ENCODE assay signal across 33 cellular contexts in the genomic region with DNA sequence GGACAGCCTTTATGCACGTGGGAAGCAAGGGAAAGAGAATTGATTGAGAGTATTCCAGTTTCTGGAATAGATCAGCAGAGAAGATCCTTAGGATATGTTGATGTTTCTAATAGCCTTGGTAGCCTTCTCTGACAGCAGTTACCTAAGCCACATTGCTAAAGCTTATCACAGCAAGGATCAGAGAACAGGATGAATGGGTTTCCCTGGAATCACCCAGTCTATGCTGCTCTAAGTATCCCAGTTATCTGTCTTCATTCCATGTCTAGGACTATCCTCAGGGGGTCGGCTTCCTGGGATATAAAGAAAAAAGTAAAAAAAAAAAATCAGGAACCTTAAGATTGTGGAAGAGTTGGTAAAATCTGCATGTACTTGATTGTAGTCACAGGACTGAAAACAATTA.
"Had no signal": no experiment of that assay in that cellular context is flagged by ENCODE, and none has a peak within 500 bp of the region (broad histone marks: within the 10 kb centered on the region; RNA-seq: fewer than 3 reads in every experiment).

No MANE protein-coding gene starts in this region.

- H3K36me3 ChIP-seq: gastroesophageal sphincter, neural progenitor cell, sigmoid colon, stomach, thyroid gland, upper lobe of right lung had no signal

- H3K27ac Mint-ChIP-seq: activated naive CD4-positive, alpha-beta T cell treated with anti-CD3 and anti-CD28 coated beads, Interleukin-2, amount 50 U/mL, for 72 hours; activated T-cell treated with anti-CD3 and anti-CD28 coated beads, Interleukin-2, amount 50 U/mL, for 24 hours; activated T-helper 2 cell treated with anti-CD3 and anti-CD28 coated beads, Interferon-gamma antibody, Interleukin-2, Interleukin-4, amounts not matched to agents 10 μg/mL and 5 μg/mL and 100 μg/mL, durations not matched to agents 14 hours and 24 hours and 36 hours; neural progenitor cell; stimulated activated naive B cell treated with anti-CD40 and anti-IgM and Interleukin-4, amounts not matched to agents 10 μg/mL and 1 μg/mL and 100 μg/mL, for 72 hours had no signal

- H3K4me1 ChIP-seq: body of pancreas, gastroesophageal sphincter, neural progenitor cell, parathyroid adenoma, psoas muscle, sigmoid colon, stomach, thyroid gland, upper lobe of right lung had no signal

- H3K27ac ChIP-seq: body of pancreas, coronary artery, dorsolateral prefrontal cortex, gastroesophageal sphincter, hepatocyte, neural progenitor cell, parathyroid adenoma, psoas muscle, sigmoid colon, stomach, thyroid gland, upper lobe of right lung, VCaP had no signal

- H3K9me3 Mint-ChIP-seq: activated naive CD4-positive, alpha-beta T cell treated with anti-CD3 and anti-CD28 coated beads, Interleukin-2, amount 50 U/mL, for 72 hours; activated T-cell treated with anti-CD3 and anti-CD28 coated beads, Interleukin-2, amount 50 U/mL, for 24 hours; activated T-helper 2 cell treated with anti-CD3 and anti-CD28 coated beads, Interferon-gamma antibody, Interleukin-2, Interleukin-4, amounts not matched to agents 10 μg/mL and 5 μg/mL and 100 μg/mL, durations not matched to agents 14 hours and 24 hours and 36 hours; neural progenitor cell; stimulated activated naive B cell treated with anti-CD40 and anti-IgM and Interleukin-4, amounts not matched to agents 10 μg/mL and 1 μg/mL and 100 μg/mL, for 72 hours had no signal

- DNase-seq: activated CD4-positive, alpha-beta T cell treated with anti-CD3 and anti-CD28 coated beads for 4 hours; activated CD4-positive, alpha-beta T cell treated with anti-CD3 and anti-CD28 coated beads, Interleukin-2, amount 50 U/mL, for 4 hours; activated CD8-positive, alpha-beta memory T cell treated with anti-CD3 and anti-CD28 coated beads, Interleukin-2, amount 50 U/mL, for 4 hours; activated naive CD4-positive, alpha-beta T cell; activated T-cell treated with anti-CD3 and anti-CD28 coated beads, Interleukin-2, amount 50 U/mL, for 24 hours; anterior cingulate cortex; body of pancreas; cerebellar nuclear complex; dorsolateral prefrontal cortex; effector memory CD4-positive, alpha-beta T cell; erythroblast; midbrain; naive thymus-derived CD4-positive, alpha-beta T cell; occipital lobe; psoas muscle; sigmoid colon; stimulated activated CD4-positive, alpha-beta T cell treated with anti-CD3 and anti-CD28 coated beads, Interleukin-15, amount 100 ng/mL, for 24 hours; stimulated activated CD4-positive, alpha-beta T cell treated with anti-CD3 and anti-CD28 coated beads, Interleukin-2, amount 100 ng/mL, for 24 hours; stimulated activated naive B cell treated with anti-CD40 and anti-IgM and Interleukin-4, amounts not matched to agents 10 μg/mL and 1 μg/mL and 100 μg/mL, for 72 hours; stomach; T-helper 1 cell; T-helper 9 cell; thyroid gland; upper lobe of right lung had no signal

- H3K4me3 ChIP-seq: body of pancreas, coronary artery, dorsolateral prefrontal cortex, gastroesophageal sphincter, hepatocyte, neural progenitor cell, psoas muscle, sigmoid colon, stomach, thyroid gland, upper lobe of right lung had no signal

- H3K27me3 Mint-ChIP-seq: stimulated activated naive B cell treated with anti-CD40 and anti-IgM and Interleukin-4, amounts not matched to agents 10 μg/mL and 1 μg/mL and 100 μg/mL, for 72 hours had no signal

- H3K9me3 ChIP-seq: body of pancreas, gastroesophageal sphincter, psoas muscle, sigmoid colon, stomach, thyroid gland, upper lobe of right lung had no signal

- FAIRE-seq: TTC549 had no signal

- H3K4me3 Mint-ChIP-seq: activated T-cell treated with anti-CD3 and anti-CD28 coated beads, Interleukin-2, amount 50 U/mL, for 24 hours; neural progenitor cell; stimulated activated naive B cell treated with anti-CD40 and anti-IgM and Interleukin-4, amounts not matched to agents 10 μg/mL and 1 μg/mL and 100 μg/mL, for 72 hours had no signal

- H3K27me3 ChIP-seq: body of pancreas, gastroesophageal sphincter, hepatocyte, neural progenitor cell, sigmoid colon, stomach, thyroid gland, upper lobe of right lung had no signal

- ATAC-seq: activated naive CD4-positive, alpha-beta T cell treated with anti-CD3 and anti-CD28 coated beads, Interleukin-2, amount 50 U/mL, for 72 hours; body of pancreas; gastroesophageal sphincter; naive thymus-derived CD4-positive, alpha-beta T cell; psoas muscle; stimulated activated naive B cell treated with anti-CD40 and anti-IgM and Interleukin-4, amounts not matched to agents 10 μg/mL and 1 μg/mL and 100 μg/mL, for 72 hours; upper lobe of right lung had no signal

- H3K36me3 Mint-ChIP-seq: neural progenitor cell; stimulated activated naive B cell treated with anti-CD40 and anti-IgM and Interleukin-4, amounts not matched to agents 10 μg/mL and 1 μg/mL and 100 μg/mL, for 72 hours had no signal

- H3K4me1 Mint-ChIP-seq: stimulated activated naive B cell treated with anti-CD40 and anti-IgM and Interleukin-4, amounts not matched to agents 10 μg/mL and 1 μg/mL and 100 μg/mL, for 72 hours had no signal
